8 cellular contexts compared by ENCODE assay signal in genomic region chr11:4393209-4394196, GRCh38. TPM values are rescaled to one million over a fixed set of nuclear protein-coding genes. Genes with fewer than 3 reads are reported as not detected.
DNase-seq lines count a peak whose midpoint lies in the region; ATAC-seq, FAIRE-seq and TF ChIP-seq lines count a peak whose summit lies in the region.

TRIM21 (minus strand) TSS chr11:4393702; CDS start chr11:4390409, 3,293 bp downstream.

- H3K9me3 Mint-ChIP-seq in neural progenitor cell, result peaks cover 8% of the 10 kb centered on the region

- no peak within 1 kb of the TSS for H3K27ac Mint-ChIP-seq in neural progenitor cell

- no peaks in the 10 kb centered on the region for H3F3A ChIP-seq in neural progenitor cell (ENCODE audit: low read depth)

- H2AFZ ChIP-seq in neural progenitor cell (replicated peaks), result peak within 1 kb of the TSS; percentile 94

- peak within 1 kb of the TSS; percentile 86 for H3K4me2 ChIP-seq in neural progenitor cell

- H3K36me3 ChIP-seq in neural progenitor cell, result no peaks in the 10 kb centered on the region
- peaks cover 16 to 18% of the 10 kb centered on the region in 2 donors for H3K36me3 ChIP-seq in stomach smooth muscle (ENCODE audit: control insufficient read depth in 2 of 2, insufficient read depth in 2 of 2, low read length in 2 of 2)

- no peak within 1 kb of the TSS for H3K9ac ChIP-seq in neural progenitor cell
- H3K9ac ChIP-seq in stomach smooth muscle (ENCODE audit: low read length in 2 of 2), result peak within 1 kb of the TSS; percentile 97

- H3K27me3 Mint-ChIP-seq in neural progenitor cell (ENCODE audit: insufficient read depth, low read depth), result no peaks in the 10 kb centered on the region

- H4K20me1 ChIP-seq in neural progenitor cell (ENCODE audit: low read depth), result no peaks in the 10 kb centered on the region

- peaks cover 9% of the 10 kb centered on the region for H3K4me1 Mint-ChIP-seq in neural progenitor cell

- TF ChIP-seq CTCF in foreskin fibroblast (IDR thresholded peaks at IDR 0.05; ENCODE audit: low read depth, low read length) (no peak), neural progenitor cell (IDR thresholded peaks at IDR 0.05) (no peak)

- FAIRE-seq in HTR-8/SVneo (lab: Jason Lieb, UNC), result peak; percentile 9

- H3K27me3 ChIP-seq in neural progenitor cell, result no peaks in the 10 kb centered on the region
- no peaks in the 10 kb centered on the region for H3K27me3 ChIP-seq in stomach smooth muscle (ENCODE audit: control insufficient read depth in 1 of 2, insufficient read depth in 2 of 2, low read length in 2 of 2)

- H3K4me3 ChIP-seq in foreskin fibroblast (ENCODE audit: low read depth in 1 of 2, low read length in 2 of 2) (peak within 1 kb of the TSS; percentile 73 to 93), neural progenitor cell (peak within 1 kb of the TSS; percentile 83), stomach smooth muscle (ENCODE audit: low read length in 2 of 2) (peak within 1 kb of the TSS; percentile 95 to 98)

- DNase-seq in DMS114 treated with DMSO at 0.1 percent for 48 hours (lab: John Stamatoyannopoulos, UW; ENCODE audit: unreplicated experiment), result peak; percentile 65
- peak; percentile 79 for DNase-seq in HTR-8/SVneo (ENCODE audit: insufficient read length, low spot score)
- DNase-seq in SHP77 (lab: John Stamatoyannopoulos, UW), result peak; percentile 69 to 70
- peak; percentile 88 for DNase-seq in activated effector memory CD4-positive, alpha-beta T cell treated with Interleukin-2 at 50 U/mL for 16 hours
- peak; percentile 75 to 91 for DNase-seq in foreskin fibroblast
- peak; percentile 84 for DNase-seq in neural progenitor cell (ENCODE audit: low spot score)

- peak within 1 kb of the TSS; percentile 85 for H3K4me3 Mint-ChIP-seq in neural progenitor cell

- peaks cover 5% of the 10 kb centered on the region for H3K36me3 Mint-ChIP-seq in neural progenitor cell

- H3K27ac ChIP-seq in neural progenitor cell (no peak within 1 kb of the TSS), stomach smooth muscle (ENCODE audit: low read length) (peak within 1 kb of the TSS; percentile 53)

- H3K9me3 ChIP-seq in neural progenitor cell (ENCODE audit: low read depth) (no peaks in the 10 kb centered on the region), stomach smooth muscle (ENCODE audit: control insufficient read depth in 2 of 2, low read length in 2 of 2) (no peaks in the 10 kb centered on the region)

- peak; percentile 99 for ATAC-seq in GM21367 (IDR thresholded peaks at IDR 0.05; ENCODE audit: unreplicated experiment)

- H3K4me1 ChIP-seq in neural progenitor cell (no peaks in the 10 kb centered on the region), stomach smooth muscle (ENCODE audit: control insufficient read depth, insufficient read depth, low read length) (peaks cover 4% of the 10 kb centered on the region)

- peaks cover 8% of the 10 kb centered on the region for H3K79me2 ChIP-seq in neural progenitor cell (ENCODE audit: low read depth)

RNA-seq across cellular contexts. Expression of gene TRIM21, which starts in this region (rescaled TPM):
- 9.7 and 9.9 TPM in 2 replicates for total RNA-seq in neural progenitor cell (ENCODE audit: low replicate concordance)
